18 cellular contexts compared by ENCODE assay signal in genomic region chr6:166713608-166714510, GRCh38.
DNase-seq lines count a peak whose midpoint lies in the region; TF ChIP-seq lines count a peak whose summit lies in the region.
"Had no signal": no experiment of that assay in that cellular context is flagged by ENCODE, and none has a peak within 500 bp of the region (broad histone marks: within the 10 kb centered on the region; RNA-seq: fewer than 3 reads in every experiment).

No MANE protein-coding gene starts in this region.

- H4K20me1 ChIP-seq in osteoblast (ENCODE audit: insufficient read depth, low read length) = no peaks in the 10 kb centered on the region

- peaks cover 3% of the 10 kb centered on the region for H3K4me1 ChIP-seq in osteoblast (ENCODE audit: insufficient read depth, low read length)

- no peaks in the 10 kb centered on the region for H3K4me1 Mint-ChIP-seq in T-helper 2 cell treated with Interferon-gamma antibody and Interleukin-4, amounts not matched to agents 5 μg/mL and 100 μg/mL, for 36 hours (ENCODE audit: low read depth)

- H3K9me3 Mint-ChIP-seq in T-helper 2 cell treated with Interferon-gamma antibody and Interleukin-4, amounts not matched to agents 5 μg/mL and 100 μg/mL, for 36 hours = peaks cover 3% of the 10 kb centered on the region

- H3K36me3 Mint-ChIP-seq in T-helper 2 cell treated with Interferon-gamma antibody and Interleukin-4, amounts not matched to agents 5 μg/mL and 100 μg/mL, for 36 hours (ENCODE audit: low read depth) = no peaks in the 10 kb centered on the region
- H3K36me3 Mint-ChIP-seq: CD8-positive, alpha-beta T cell had no signal

- no peaks in the 10 kb centered on the region for H3K36me3 ChIP-seq in osteoblast (ENCODE audit: insufficient read depth, low read length)
- no peaks in the 10 kb centered on the region for H3K36me3 ChIP-seq in MG63

- TF ChIP-seq CTCF in coronary artery (IDR thresholded peaks at IDR 0.05) (no peak), osteoblast (IDR thresholded peaks at IDR 0.05; ENCODE audit: extremely low read depth, low read depth, low read length) (no peak)

- no peaks in the 10 kb centered on the region for H3K79me2 ChIP-seq in osteoblast (ENCODE audit: insufficient read depth, low read length)

- no peaks in the 10 kb centered on the region for H3K27me3 Mint-ChIP-seq in T-helper 2 cell treated with Interferon-gamma antibody and Interleukin-4, amounts not matched to agents 5 μg/mL and 100 μg/mL, for 36 hours (ENCODE audit: low read depth)

- no peak overlapping the region for H3K4me2 ChIP-seq in osteoblast (ENCODE audit: insufficient read depth, low read length)

- DNase-seq in Ammon's horn (ENCODE audit: low spot score) = peak; percentile 35
- DNase-seq in coronary artery (ENCODE audit: low spot score) = peak; percentile 49
- peak; percentile 75 for DNase-seq in osteoblast (ENCODE audit: insufficient read length, low spot score, missing footprints)
- no peak for DNase-seq in T-helper 1 cell
- DNase-seq in MG63 = no peak
- DNase-seq in NOMO-1 treated with DMSO at 0.1 percent for 48 hours (lab: John Stamatoyannopoulos, UW; ENCODE audit: unreplicated experiment) = no peak
- DNase-seq in T-helper 2 cell treated with Interferon-gamma antibody and Interleukin-4, amounts not matched to agents 5 μg/mL and 100 μg/mL, for 36 hours (ENCODE audit: low spot score) = no peak
- DNase-seq: 8988T; CD8-positive, alpha-beta T cell; KG1; NCI-H1092 treated with DMSO at 0.1 percent for 48 hours; NCI-H146; NCI-H2029; NCI-H2227 treated with DMSO at 0.1 percent for 48 hours; NCI-H510A; NCI-H774; NK-92 treated with Interleukin-12 subunit alpha and Interleukin-12 subunit beta, amount 100 ng/mL, for 24 hours had no signal

- no peak overlapping the region for H3K27ac Mint-ChIP-seq in T-helper 2 cell treated with Interferon-gamma antibody and Interleukin-4, amounts not matched to agents 5 μg/mL and 100 μg/mL, for 36 hours
- H3K27ac Mint-ChIP-seq: CD8-positive, alpha-beta T cell had no signal

- H3K27ac ChIP-seq in coronary artery (no peak overlapping the region), layer of hippocampus (ENCODE audit: low read depth, low read length) (peak overlapping the region; percentile 18), osteoblast (ENCODE audit: low read depth, low read length) (no peak overlapping the region)

- H3K27me3 ChIP-seq in layer of hippocampus (ENCODE audit: control insufficient read depth, insufficient read depth, low read length) (no peaks in the 10 kb centered on the region), osteoblast (ENCODE audit: insufficient read depth, low read length) (peaks cover 2% of the 10 kb centered on the region), MG63 (no peaks in the 10 kb centered on the region)

- no peak overlapping the region for H3K4me3 ChIP-seq in coronary artery
- H3K4me3 ChIP-seq in osteoblast (ENCODE audit: insufficient read depth, low read length) = no peak overlapping the region
- H3K4me3 ChIP-seq in MG63 = no peak overlapping the region

- H3K9me3 ChIP-seq in osteoblast (ENCODE audit: low read depth, low read length) (peaks cover 2% of the 10 kb centered on the region), MG63 (no peaks in the 10 kb centered on the region)

- H3K4me3 Mint-ChIP-seq in T-helper 2 cell treated with Interferon-gamma antibody and Interleukin-4, amounts not matched to agents 5 μg/mL and 100 μg/mL, for 36 hours = no peak overlapping the region
- H3K4me3 Mint-ChIP-seq: CD8-positive, alpha-beta T cell had no signal

- no peak overlapping the region for H2AFZ ChIP-seq in osteoblast (ENCODE audit: low read length)

Comparison
In these comparisons a context has a peak if more than half of its experiments do, and no peak if none do; other contexts are left out.
1. DNase-seq: peak in Ammon's horn (single experiment), coronary artery (single experiment) and osteoblast (single experiment); none in T-helper 1 cell (0 of 5), MG63 (single experiment), NOMO-1 treated with DMSO at 0.1 percent for 48 hours (single experiment) and T-helper 2 cell treated with Interferon-gamma antibody and Interleukin-4, amounts not matched to agents 5 μg/mL and 100 μg/mL, for 36 hours (single experiment).